10 cellular contexts compared by ENCODE assay signal in genomic region chr11:9396752-9397151, GRCh38. TPM values are rescaled to one million over a fixed set of nuclear protein-coding genes. Genes with fewer than 3 reads are reported as not detected.
DNase-seq lines count a peak whose midpoint lies in the region; ATAC-seq and TF ChIP-seq lines count a peak whose summit lies in the region.
"Had no signal": no experiment of that assay in that cellular context is flagged by ENCODE, and none has a peak within 500 bp of the region (broad histone marks: within the 10 kb centered on the region; RNA-seq: fewer than 3 reads in every experiment).

No MANE protein-coding gene starts in this region.

- H3K9me3 Mint-ChIP-seq in activated naive CD4-positive, alpha-beta T cell treated with anti-CD3 and anti-CD28 coated beads for 36 hours, result no peaks in the 10 kb centered on the region
- H3K9me3 Mint-ChIP-seq in activated naive CD4-positive, alpha-beta T cell treated with anti-CD3 and anti-CD28 coated beads, Interleukin-2, amount 10 ng/mL, durations not matched to agents 7 days and 5 days, result no peaks in the 10 kb centered on the region
- H3K9me3 Mint-ChIP-seq in activated B cell treated with CpG ODN at 0.5 μM for 24 hours, result no peaks in the 10 kb centered on the region

- ATAC-seq in HG02678 (IDR thresholded peaks at IDR 0.05; ENCODE audit: unreplicated experiment) (peak; percentile 63), activated B cell treated with CpG ODN at 0.5 μM for 24 hours (ENCODE audit: low read depth) (no peak), thoracic aorta (ENCODE audit: insufficient number of reproducible peaks, low FRiP score, low read depth) (no peak)

- H3K27ac ChIP-seq in thoracic aorta (peak overlapping the region in 1 of 2 donors; percentile 44), SJCRH30 (no peak overlapping the region)

- CTCF ChIA-PET in activated naive CD4-positive, alpha-beta T cell treated with anti-CD3 and anti-CD28 coated beads for 36 hours (lab: Charles Lee), result no interaction called here
- CTCF ChIA-PET in activated naive CD4-positive, alpha-beta T cell treated with anti-CD3 and anti-CD28 coated beads, Interleukin-2, amount 10 ng/mL, durations not matched to agents 7 days and 5 days (lab: Charles Lee), result no interaction called here
- CTCF ChIA-PET in activated B cell treated with CpG ODN at 0.5 μM for 24 hours (lab: Charles Lee), result no interaction called here

- no peaks in the 10 kb centered on the region for H3K27me3 Mint-ChIP-seq in activated naive CD4-positive, alpha-beta T cell treated with anti-CD3 and anti-CD28 coated beads for 36 hours (ENCODE audit: low read depth)
- no peaks in the 10 kb centered on the region for H3K27me3 Mint-ChIP-seq in activated naive CD4-positive, alpha-beta T cell treated with anti-CD3 and anti-CD28 coated beads, Interleukin-2, amount 10 ng/mL, durations not matched to agents 7 days and 5 days
- H3K27me3 Mint-ChIP-seq in activated B cell treated with CpG ODN at 0.5 μM for 24 hours, result no peaks in the 10 kb centered on the region

- intact Hi-C loops in activated naive CD4-positive, alpha-beta T cell treated with anti-CD3 and anti-CD28 coated beads for 36 hours (cut with micrococcal nuclease), result no loop called here
- intact Hi-C loops in activated B cell treated with CpG ODN at 0.5 μM for 24 hours (cut with micrococcal nuclease), result no loop called here

- H3K4me3 ChIP-seq in thoracic aorta (peak overlapping the region; percentile 24), SJCRH30 (no peak overlapping the region)

- TF ChIP-seq CTCF in activated B cell treated with CpG ODN at 0.5 μM for 24 hours (IDR thresholded peaks at IDR 0.05), result no peak
- TF ChIP-seq CTCF in thoracic aorta (IDR thresholded peaks at IDR 0.05), result no peak

- peaks cover 31% of the 10 kb centered on the region for H3K36me3 Mint-ChIP-seq in activated naive CD4-positive, alpha-beta T cell treated with anti-CD3 and anti-CD28 coated beads for 36 hours (ENCODE audit: low read depth)
- peaks cover 22% of the 10 kb centered on the region for H3K36me3 Mint-ChIP-seq in activated naive CD4-positive, alpha-beta T cell treated with anti-CD3 and anti-CD28 coated beads, Interleukin-2, amount 10 ng/mL, durations not matched to agents 7 days and 5 days
- peaks cover 37% of the 10 kb centered on the region for H3K36me3 Mint-ChIP-seq in activated B cell treated with CpG ODN at 0.5 μM for 24 hours (ENCODE audit: low read depth)

- H3K27me3 ChIP-seq in thoracic aorta (replicated peaks; ENCODE audit: insufficient read depth), result no peaks in the 10 kb centered on the region
- H3K27me3 ChIP-seq in SJCRH30, result no peaks in the 10 kb centered on the region

- H3K36me3 ChIP-seq in thoracic aorta (no peaks in the 10 kb centered on the region), SJCRH30 (peaks cover 69% of the 10 kb centered on the region)

- H3K4me1 Mint-ChIP-seq in activated naive CD4-positive, alpha-beta T cell treated with anti-CD3 and anti-CD28 coated beads for 36 hours (ENCODE audit: low read depth), result peaks cover 64% of the 10 kb centered on the region
- H3K4me1 Mint-ChIP-seq in activated naive CD4-positive, alpha-beta T cell treated with anti-CD3 and anti-CD28 coated beads, Interleukin-2, amount 10 ng/mL, durations not matched to agents 7 days and 5 days, result peaks cover 53% of the 10 kb centered on the region
- peaks cover 50% of the 10 kb centered on the region for H3K4me1 Mint-ChIP-seq in activated B cell treated with CpG ODN at 0.5 μM for 24 hours

- no peak for DNase-seq in activated naive CD4-positive, alpha-beta T cell treated with anti-CD3 and anti-CD28 coated beads for 36 hours
- no peak for DNase-seq in activated naive CD4-positive, alpha-beta T cell treated with anti-CD3 and anti-CD28 coated beads, Interleukin-2, amount 10 ng/mL, durations not matched to agents 7 days and 5 days
- no peak for DNase-seq in activated B cell treated with CpG ODN at 0.5 μM for 24 hours
- DNase-seq in thoracic aorta (ENCODE audit: low spot score), result no peak
- no peak for DNase-seq in iPS-NIHi7 (ENCODE audit: extremely low spot score)
- DNase-seq in SJCRH30, result no peak
- DNase-seq in NCI-H187 (lab: John Stamatoyannopoulos, UW), result no peak
- DNase-seq: NCI-H524 treated with DMSO at 0.1 percent for 48 hours, occipital lobe had no signal

- POLR2A ChIA-PET in activated B cell treated with CpG ODN at 0.5 μM for 24 hours (lab: Charles Lee), result interaction anchor here (0.7 kb wide), 1 partner anchor 16 kb away, joined by 4 read pairs; no protein-coding TSS in a partner anchor

- no peaks in the 10 kb centered on the region for H3K9me3 ChIP-seq in thoracic aorta
- H3K9me3 ChIP-seq in SJCRH30 (replicated peaks), result no peaks in the 10 kb centered on the region

- peaks cover 31 to 43% of the 10 kb centered on the region in 2 donors for H3K4me1 ChIP-seq in thoracic aorta (ENCODE audit: control insufficient read depth in 1 of 2, low read depth in 2 of 2)
- H3K4me1 ChIP-seq in SJCRH30, result no peaks in the 10 kb centered on the region

- H3K4me3 Mint-ChIP-seq in activated naive CD4-positive, alpha-beta T cell treated with anti-CD3 and anti-CD28 coated beads for 36 hours, result no peak overlapping the region
- no peak overlapping the region for H3K4me3 Mint-ChIP-seq in activated naive CD4-positive, alpha-beta T cell treated with anti-CD3 and anti-CD28 coated beads, Interleukin-2, amount 10 ng/mL, durations not matched to agents 7 days and 5 days
- H3K4me3 Mint-ChIP-seq in activated B cell treated with CpG ODN at 0.5 μM for 24 hours, result peak overlapping the region; percentile 50

- peak overlapping the region; percentile 57 for H3K27ac Mint-ChIP-seq in activated naive CD4-positive, alpha-beta T cell treated with anti-CD3 and anti-CD28 coated beads for 36 hours
- H3K27ac Mint-ChIP-seq in activated naive CD4-positive, alpha-beta T cell treated with anti-CD3 and anti-CD28 coated beads, Interleukin-2, amount 10 ng/mL, durations not matched to agents 7 days and 5 days, result no peak overlapping the region
- peak overlapping the region; percentile 51 for H3K27ac Mint-ChIP-seq in activated B cell treated with CpG ODN at 0.5 μM for 24 hours

RNA-seq across cellular contexts. Expression of gene IPO7, which starts 12.3 kb away (rescaled TPM):
- 100 to 1,000 TPM; 164 to 177 TPM for total RNA-seq in activated naive CD4-positive, alpha-beta T cell treated with anti-CD3 and anti-CD28 coated beads for 36 hours
- 95.7 and 96.3 TPM in 2 replicates for total RNA-seq in activated B cell treated with CpG ODN at 0.5 μM for 24 hours
- 100 to 1,000 TPM in 1 of 2 donors, 10 to 100 TPM in 1; 90.6 to 188 TPM for total RNA-seq in thoracic aorta
- total RNA-seq in SJCRH30 (2014; rRNA removed; shearing (Covaris generic)), result 188 and 204 TPM in 2 replicates
